In genomic region chr1:2588661-2589330, GRCh38 we compare ENCODE assay signal across 22 cellular contexts. TPM values are rescaled to one million over a fixed set of nuclear protein-coding genes. Genes with fewer than 3 reads are reported as not detected.
A peak's percentile ranks its signal among the peaks of the same experiment; 100 is the strongest.
DNase-seq lines count a peak whose midpoint lies in the region; ATAC-seq lines count a peak whose summit lies in the region.
"Had no signal": no experiment of that assay in that cellular context is flagged by ENCODE, and none has a peak within 500 bp of the region (broad histone marks: within the 10 kb centered on the region; RNA-seq: fewer than 3 reads in every experiment).

No MANE protein-coding gene starts in this region.

- H3K36me3 ChIP-seq in CD4-positive, CD25-positive, alpha-beta regulatory T cell (ENCODE audit: control insufficient read depth, insufficient read depth, low read length): peaks cover 4% of the 10 kb centered on the region
- H3K36me3 ChIP-seq: vagina had no signal

- peak overlapping the region; percentile 4 for H3K4me3 Mint-ChIP-seq in T-helper 1 cell treated with Interleukin-12 subunit alpha and Interleukin-12 subunit beta and Interleukin-4 antibody, amounts not matched to agents 30 μg/mL and 1 μg/mL, for 36 hours
- H3K4me3 Mint-ChIP-seq in CD4-positive, CD25-positive, alpha-beta regulatory T cell: peak overlapping the region; percentile 32 to 76 (median 52)
- H3K4me3 Mint-ChIP-seq in activated T-helper 2 cell treated with anti-CD3 and anti-CD28 coated beads, Interferon-gamma antibody, Interleukin-2, Interleukin-4, amounts not matched to agents 10 μg/mL and 5 μg/mL and 100 μg/mL, durations not matched to agents 14 hours and 24 hours and 36 hours (ENCODE audit: low read depth): peak overlapping the region; percentile 30
- peak overlapping the region in 8 of 10 donors; percentile 7 to 72 (median 42) for H3K4me3 Mint-ChIP-seq in naive thymus-derived CD8-positive, alpha-beta T cell

- peaks cover 18% of the 10 kb centered on the region for H3K4me1 Mint-ChIP-seq in T-helper 1 cell treated with Interleukin-12 subunit alpha and Interleukin-12 subunit beta and Interleukin-4 antibody, amounts not matched to agents 30 μg/mL and 1 μg/mL, for 36 hours (ENCODE audit: low read depth)
- H3K4me1 Mint-ChIP-seq in CD4-positive, CD25-positive, alpha-beta regulatory T cell: peaks cover 7 to 34% (median 15%) of the 10 kb centered on the region in 4 donors
- peaks cover 17% of the 10 kb centered on the region for H3K4me1 Mint-ChIP-seq in activated T-helper 2 cell treated with anti-CD3 and anti-CD28 coated beads, Interferon-gamma antibody, Interleukin-2, Interleukin-4, amounts not matched to agents 10 μg/mL and 5 μg/mL and 100 μg/mL, durations not matched to agents 14 hours and 24 hours and 36 hours (ENCODE audit: low read depth)
- peaks cover 15 to 42% (median 27%) of the 10 kb centered on the region in 4 donors for H3K4me1 Mint-ChIP-seq in naive thymus-derived CD8-positive, alpha-beta T cell

- no peaks in the 10 kb centered on the region for H3K9me3 ChIP-seq in CD4-positive, CD25-positive, alpha-beta regulatory T cell (ENCODE audit: control insufficient read depth in 2 of 2, low read length in 2 of 2)
- H3K9me3 ChIP-seq: vagina had no signal

- no peaks in the 10 kb centered on the region for H3K27me3 Mint-ChIP-seq in T-helper 1 cell treated with Interleukin-12 subunit alpha and Interleukin-12 subunit beta and Interleukin-4 antibody, amounts not matched to agents 30 μg/mL and 1 μg/mL, for 36 hours (ENCODE audit: low read depth)
- H3K27me3 Mint-ChIP-seq in CD4-positive, CD25-positive, alpha-beta regulatory T cell: no peaks in the 10 kb centered on the region
- no peaks in the 10 kb centered on the region for H3K27me3 Mint-ChIP-seq in activated T-helper 2 cell treated with anti-CD3 and anti-CD28 coated beads, Interferon-gamma antibody, Interleukin-2, Interleukin-4, amounts not matched to agents 10 μg/mL and 5 μg/mL and 100 μg/mL, durations not matched to agents 14 hours and 24 hours and 36 hours (ENCODE audit: low read depth)
- H3K27me3 Mint-ChIP-seq in naive thymus-derived CD8-positive, alpha-beta T cell: no peaks in the 10 kb centered on the region

- intact Hi-C loops in activated T-helper 2 cell treated with anti-CD3 and anti-CD28 coated beads, Interferon-gamma antibody, Interleukin-2, Interleukin-4, amounts not matched to agents 10 μg/mL and 5 μg/mL and 100 μg/mL, durations not matched to agents 14 hours and 24 hours and 36 hours (cut with micrococcal nuclease): no loop called here
- intact Hi-C loops in left colon (cut with DNase I, micrococcal nuclease): no loop called here

- H3K27ac Mint-ChIP-seq in T-helper 1 cell treated with Interleukin-12 subunit alpha and Interleukin-12 subunit beta and Interleukin-4 antibody, amounts not matched to agents 30 μg/mL and 1 μg/mL, for 36 hours: no peak overlapping the region
- no peak overlapping the region for H3K27ac Mint-ChIP-seq in CD4-positive, CD25-positive, alpha-beta regulatory T cell
- H3K27ac Mint-ChIP-seq in activated T-helper 2 cell treated with anti-CD3 and anti-CD28 coated beads, Interferon-gamma antibody, Interleukin-2, Interleukin-4, amounts not matched to agents 10 μg/mL and 5 μg/mL and 100 μg/mL, durations not matched to agents 14 hours and 24 hours and 36 hours: no peak overlapping the region
- peak overlapping the region in 2 of 10 donors; percentile 56 to 77 for H3K27ac Mint-ChIP-seq in naive thymus-derived CD8-positive, alpha-beta T cell

- H3K36me3 Mint-ChIP-seq in T-helper 1 cell treated with Interleukin-12 subunit alpha and Interleukin-12 subunit beta and Interleukin-4 antibody, amounts not matched to agents 30 μg/mL and 1 μg/mL, for 36 hours (ENCODE audit: low read depth): peaks cover 4% of the 10 kb centered on the region
- no peaks in the 10 kb centered on the region for H3K36me3 Mint-ChIP-seq in CD4-positive, CD25-positive, alpha-beta regulatory T cell
- H3K36me3 Mint-ChIP-seq in activated T-helper 2 cell treated with anti-CD3 and anti-CD28 coated beads, Interferon-gamma antibody, Interleukin-2, Interleukin-4, amounts not matched to agents 10 μg/mL and 5 μg/mL and 100 μg/mL, durations not matched to agents 14 hours and 24 hours and 36 hours (ENCODE audit: low read depth): peaks cover 15% of the 10 kb centered on the region
- H3K36me3 Mint-ChIP-seq in naive thymus-derived CD8-positive, alpha-beta T cell: peaks cover 0 to 11% (median 3%) of the 10 kb centered on the region in 3 donors
- H3K36me3 Mint-ChIP-seq: naive B cell had no signal

- H3K27me3 ChIP-seq in CD4-positive, CD25-positive, alpha-beta regulatory T cell (ENCODE audit: control insufficient read depth, insufficient read depth, low read length): no peaks in the 10 kb centered on the region
- H3K27me3 ChIP-seq: vagina had no signal

- peaks cover 37% of the 10 kb centered on the region for H3K4me1 ChIP-seq in CD4-positive, CD25-positive, alpha-beta regulatory T cell (ENCODE audit: control insufficient read depth, insufficient read depth, low read length, poor library complexity, severe bottlenecking)

- H3K9me3 Mint-ChIP-seq in T-helper 1 cell treated with Interleukin-12 subunit alpha and Interleukin-12 subunit beta and Interleukin-4 antibody, amounts not matched to agents 30 μg/mL and 1 μg/mL, for 36 hours: no peaks in the 10 kb centered on the region
- no peaks in the 10 kb centered on the region for H3K9me3 Mint-ChIP-seq in CD4-positive, CD25-positive, alpha-beta regulatory T cell
- H3K9me3 Mint-ChIP-seq in activated T-helper 2 cell treated with anti-CD3 and anti-CD28 coated beads, Interferon-gamma antibody, Interleukin-2, Interleukin-4, amounts not matched to agents 10 μg/mL and 5 μg/mL and 100 μg/mL, durations not matched to agents 14 hours and 24 hours and 36 hours: no peaks in the 10 kb centered on the region
- H3K9me3 Mint-ChIP-seq in naive thymus-derived CD8-positive, alpha-beta T cell: no peaks in the 10 kb centered on the region
- H3K9me3 Mint-ChIP-seq: naive B cell had no signal

- no peak for ATAC-seq in CD4-positive, CD25-positive, alpha-beta regulatory T cell (ENCODE audit: low read depth in 2 of 2)
- no peak for ATAC-seq in naive thymus-derived CD8-positive, alpha-beta T cell
- no peak for ATAC-seq in left colon
- no peak for ATAC-seq in GM19023 (IDR thresholded peaks at IDR 0.05; ENCODE audit: unreplicated experiment)
- ATAC-seq: PC-3 had no signal

- H3K27ac ChIP-seq in CD4-positive, CD25-positive, alpha-beta regulatory T cell (ENCODE audit: insufficient read depth, low read length, poor library complexity, severe bottlenecking): no peak overlapping the region
- H3K27ac ChIP-seq: C4-2B, vagina had no signal

- H3K4me3 ChIP-seq in CD4-positive, CD25-positive, alpha-beta regulatory T cell (ENCODE audit: low read depth, low read length): no peak overlapping the region
- H3K4me3 ChIP-seq: vagina had no signal

- POLR2A ChIA-PET in naive thymus-derived CD8-positive, alpha-beta T cell (lab: Charles Lee): interaction anchor here (6.6 to 13.6 kb wide), 2 partner anchors 29 to 174 kb away, joined by 65 to 408 read pairs; partner anchors contain the start of genes PEX10 and TNFRSF14

- no peak for DNase-seq in T-helper 1 cell
- no peak for DNase-seq in CD4-positive, CD25-positive, alpha-beta regulatory T cell
- DNase-seq in activated T-helper 2 cell treated with anti-CD3 and anti-CD28 coated beads, Interferon-gamma antibody, Interleukin-2, Interleukin-4, amounts not matched to agents 10 μg/mL and 5 μg/mL and 100 μg/mL, durations not matched to agents 14 hours and 24 hours and 36 hours (ENCODE audit: low spot score): no peak
- peak in 1 of 10 donors; percentile 61 for DNase-seq in naive thymus-derived CD8-positive, alpha-beta T cell
- DNase-seq in left colon: no peak
- DNase-seq in HT-29 (ENCODE audit: low spot score): no peak
- DNase-seq: activated effector memory CD4-positive, alpha-beta T cell treated with Interleukin-2 at 50 U/mL for 16 hours; DMS79 treated with DMSO at 0.1 percent for 48 hours; mammary epithelial cell; naive B cell; NCI-H1417 treated with DMSO at 0.1 percent for 48 hours; NCI-H2171; NCI-H748 treated with DMSO at 0.1 percent for 48 hours; PC-3; T-helper 2 cell had no signal

RNA-seq across cellular contexts. Expression of gene PRXL2B, which starts 2.2 kb away (rescaled TPM):
- 24.5 TPM for total RNA-seq in CD4-positive, CD25-positive, alpha-beta regulatory T cell
- polyA plus RNA-seq in CD4-positive, CD25-positive, alpha-beta regulatory T cell: 10 to 100 TPM; 24.7 to 31.1 (median 27.2) TPM
- 26.5 and 28.4 TPM in 2 replicates for total RNA-seq in activated T-helper 2 cell treated with anti-CD3 and anti-CD28 coated beads, Interferon-gamma antibody, Interleukin-2, Interleukin-4, amounts not matched to agents 10 μg/mL and 5 μg/mL and 100 μg/mL, durations not matched to agents 14 hours and 24 hours and 36 hours
- 10 to 100 TPM; 39.6 to 45.4 TPM for total RNA-seq in naive thymus-derived CD8-positive, alpha-beta T cell
- polyA plus RNA-seq in naive thymus-derived CD8-positive, alpha-beta T cell: 10 to 100 TPM; 20.6 to 37.5 (median 27.4) TPM
- total RNA-seq in left colon: 10 to 100 TPM; 73.9 to 86.3 TPM
- 90.1 and 101 TPM in 2 replicates for total RNA-seq in HT-29 (2014; rRNA removed; shearing (Covaris generic))

RNA-seq across cellular contexts. Expression of gene TNFRSF14, which starts 32.6 kb away (rescaled TPM):
- 235 TPM for total RNA-seq in CD4-positive, CD25-positive, alpha-beta regulatory T cell
- polyA plus RNA-seq in CD4-positive, CD25-positive, alpha-beta regulatory T cell: 10 to 100 TPM; 57.3 to 75.8 (median 73.8) TPM
- total RNA-seq in activated T-helper 2 cell treated with anti-CD3 and anti-CD28 coated beads, Interferon-gamma antibody, Interleukin-2, Interleukin-4, amounts not matched to agents 10 μg/mL and 5 μg/mL and 100 μg/mL, durations not matched to agents 14 hours and 24 hours and 36 hours: 191 and 199 TPM in 2 replicates
- total RNA-seq in naive thymus-derived CD8-positive, alpha-beta T cell: 100 to 1,000 TPM; 187 to 190 TPM
- polyA plus RNA-seq in naive thymus-derived CD8-positive, alpha-beta T cell: 10 to 100 TPM; 45.8 to 61.6 (median 48.9) TPM
- total RNA-seq in left colon: 100 to 1,000 TPM; 142 to 178 TPM
- 77.4 and 85.6 TPM in 2 replicates for total RNA-seq in HT-29 (2014; rRNA removed; shearing (Covaris generic))

RNA-seq across cellular contexts. Expression of gene MMEL1, which starts 44.0 kb away (rescaled TPM):
- 0.79 TPM for total RNA-seq in CD4-positive, CD25-positive, alpha-beta regulatory T cell
- 10 to 100 TPM; 11.7 to 18.1 (median 15.4) TPM for polyA plus RNA-seq in CD4-positive, CD25-positive, alpha-beta regulatory T cell
- total RNA-seq in activated T-helper 2 cell treated with anti-CD3 and anti-CD28 coated beads, Interferon-gamma antibody, Interleukin-2, Interleukin-4, amounts not matched to agents 10 μg/mL and 5 μg/mL and 100 μg/mL, durations not matched to agents 14 hours and 24 hours and 36 hours: 0.73 and 1.2 TPM in 2 replicates
- 1 to 10 TPM; 2.5 to 3.3 TPM for total RNA-seq in naive thymus-derived CD8-positive, alpha-beta T cell
- 10 to 100 TPM in 1 of 3 donors, 1 to 10 TPM in 2; 6.0 to 18.9 (median 9.6) TPM for polyA plus RNA-seq in naive thymus-derived CD8-positive, alpha-beta T cell
- total RNA-seq in left colon: 10 to 100 TPM in 1 of 2 donors, 1 to 10 TPM in 1; 7.8 to 11.5 TPM
- total RNA-seq in HT-29 (2014; rRNA removed; shearing (Covaris generic)): 21.3 and 23.0 TPM in 2 replicates
- total RNA-seq: M059J, mammary epithelial cell, PC-3 had no signal
- polyA plus RNA-seq: mammary epithelial cell had no signal

RNA-seq across cellular contexts. Expression of gene HES5, which starts 58.7 kb away (rescaled TPM):
- total RNA-seq in CD4-positive, CD25-positive, alpha-beta regulatory T cell: not detected
- not detected for polyA plus RNA-seq in CD4-positive, CD25-positive, alpha-beta regulatory T cell
- total RNA-seq in activated T-helper 2 cell treated with anti-CD3 and anti-CD28 coated beads, Interferon-gamma antibody, Interleukin-2, Interleukin-4, amounts not matched to agents 10 μg/mL and 5 μg/mL and 100 μg/mL, durations not matched to agents 14 hours and 24 hours and 36 hours: not detected in 2 replicates
- total RNA-seq in naive thymus-derived CD8-positive, alpha-beta T cell: under 1 TPM in 1 of 2 experiments, not detected in 1; 0.30 TPM
- not detected for polyA plus RNA-seq in naive thymus-derived CD8-positive, alpha-beta T cell
- total RNA-seq in left colon: 1 to 10 TPM; 2.7 to 6.2 TPM
- 0.28 and 0.42 TPM in 2 replicates for total RNA-seq in HT-29 (2014; rRNA removed; shearing (Covaris generic))
- total RNA-seq: fibroblast of lung, M059J, mammary epithelial cell, pulmonary artery endothelial cell, vagina had no signal
- polyA plus RNA-seq: fibroblast of lung, mammary epithelial cell had no signal
